In genomic region chr12:62227091-62227490, GRCh38 we compare ENCODE assay signal across 5 cellular contexts.
"Had no signal": no experiment of that assay in that cellular context is flagged by ENCODE, and none has a peak within 500 bp of the region (broad histone marks: within the 10 kb centered on the region; RNA-seq: fewer than 3 reads in every experiment).

No MANE protein-coding gene starts in this region.

- H3K9me3 Mint-ChIP-seq: GM23338, H9 had no signal

- H3K4me1 Mint-ChIP-seq: GM23338, H9, IgD-negative memory B cell had no signal

- H3K27ac Mint-ChIP-seq: GM23338, H9, IgD-negative memory B cell had no signal

- H3K4me3 Mint-ChIP-seq: GM23338, H9, IgD-negative memory B cell had no signal

- H3K4me3 ChIP-seq: GM23338 had no signal

- ATAC-seq: GM23338 had no signal

- DNase-seq: H9, HCEC 1CT, KG1 had no signal
